9 cellular contexts compared by ENCODE assay signal in genomic region chr12:66196806-66197205, GRCh38. TPM values are rescaled to one million over a fixed set of nuclear protein-coding genes. Genes with fewer than 3 reads are reported as not detected.
DNase-seq lines count a peak whose midpoint lies in the region; ATAC-seq lines count a peak whose summit lies in the region.
"Had no signal": no experiment of that assay in that cellular context is flagged by ENCODE, and none has a peak within 500 bp of the region (broad histone marks: within the 10 kb centered on the region; RNA-seq: fewer than 3 reads in every experiment).

No MANE protein-coding gene starts in this region.

- DNase-seq in glomerular visceral epithelial cell (ENCODE audit: extremely low spot score) (peak; percentile 30), HuH-7.5 (ENCODE audit: low spot score) (no peak), activated T-cell treated with anti-CD3 and anti-CD28 coated beads for 4 hours (no peak), H4 (ENCODE audit: low spot score) (no peak)
- no peak for DNase-seq in activated effector memory CD4-positive, alpha-beta T cell treated with Interleukin-2 at 50 U/mL for 16 hours
- DNase-seq: NCI-H1417 treated with DMSO at 0.1 percent for 48 hours had no signal

- ATAC-seq in GM18511 (IDR thresholded peaks at IDR 0.05; ENCODE audit: unreplicated experiment) (peak; percentile 89), GM21423 (IDR thresholded peaks at IDR 0.05; ENCODE audit: unreplicated experiment) (peak; percentile 84), HG03196 (IDR thresholded peaks at IDR 0.05; ENCODE audit: unreplicated experiment) (peak; percentile 76)

RNA-seq across cellular contexts. Expression of gene IRAK3, which starts 7.8 kb away (rescaled TPM):
- 0.02 TPM in 1 of 2 replicates, not detected in the other for total RNA-seq in H4 (2014; rRNA removed; shearing (Covaris generic))

RNA-seq across cellular contexts. Expression of gene TMBIM4, which starts 27.0 kb away (rescaled TPM):
- 114 and 182 TPM in 2 replicates for total RNA-seq in H4 (2014; rRNA removed; shearing (Covaris generic))
